ENCODE assay signal across 8 cellular contexts in the genomic region with DNA sequence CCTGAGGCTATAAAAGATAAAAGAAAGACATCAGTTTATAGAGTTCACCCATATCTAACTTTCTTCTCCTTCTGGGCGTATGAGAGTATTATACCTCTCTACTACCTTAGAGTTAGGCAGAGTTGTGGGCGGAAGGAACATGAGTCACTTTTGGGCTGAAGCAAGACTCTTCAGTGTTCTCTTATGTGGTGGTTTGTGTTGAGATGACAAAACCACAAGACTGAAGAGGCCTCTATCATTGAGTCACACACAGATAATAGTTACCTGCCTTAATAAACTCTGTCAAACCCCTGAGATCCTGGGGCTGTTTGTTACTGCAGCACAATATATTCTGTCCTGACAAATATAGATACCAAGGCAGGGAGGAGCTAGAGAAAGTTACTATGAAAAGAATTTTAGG.
DNase-seq lines count a peak whose midpoint lies in the region; ATAC-seq and TF ChIP-seq lines count a peak whose summit lies in the region.

No MANE protein-coding gene starts in this region.

- peaks cover 0 to 17% of the 10 kb centered on the region in 2 donors for H3K4me1 ChIP-seq in left lung

- no peak for TF ChIP-seq CTCF in left lung (IDR thresholded peaks at IDR 0.05)

- intact Hi-C loops in left lung (cut with DNase I): no loop called here

- no peak overlapping the region for H3K4me3 ChIP-seq in left lung

- no peaks in the 10 kb centered on the region for H3K9me3 ChIP-seq in left lung

- H3K27me3 ChIP-seq in left lung: no peaks in the 10 kb centered on the region

- H3K27ac ChIP-seq in left lung: peak overlapping the region in 1 of 2 donors; percentile 34

- ATAC-seq in GM19328 (IDR thresholded peaks at IDR 0.05; ENCODE audit: unreplicated experiment): peak; percentile 77
- ATAC-seq in HG03045 (IDR thresholded peaks at IDR 0.05; ENCODE audit: unreplicated experiment): peak; percentile 54
- peak; percentile 71 for ATAC-seq in left lung

- no peaks in the 10 kb centered on the region for H3K36me3 ChIP-seq in left lung

- DNase-seq in T-helper 2 cell (peak in 3 of 5 experiments; percentile 13 to 85 (median 47)), left lung (no peak), NCI-H128 (lab: John Stamatoyannopoulos, UW; ENCODE audit: unreplicated experiment) (no peak), NCI-H748 (lab: John Stamatoyannopoulos, UW; ENCODE audit: unreplicated experiment) (no peak), DMS153 (lab: John Stamatoyannopoulos, UW) (no peak), HT-29 (ENCODE audit: low spot score) (no peak)

Comparison
In these comparisons a context has a peak if more than half of its experiments do, and no peak if none do; other contexts are left out.
1. DNase-seq: peak in T-helper 2 cell (3 of 5); none in left lung (0 of 2), NCI-H128 (single experiment), NCI-H748 (single experiment), DMS153 (single experiment) and HT-29 (single experiment).
2. Peak in every context shown above with its lines, with median percentiles within 50 percentile points of each other: ATAC-seq.